In genomic region chr12:53190108-53190729, GRCh38 we compare ENCODE assay signal across 8 cellular contexts. TPM values are rescaled to one million over a fixed set of nuclear protein-coding genes. Genes with fewer than 3 reads are reported as not detected.
A peak's percentile ranks its signal among the peaks of the same experiment; 100 is the strongest.
DNase-seq lines count a peak whose midpoint lies in the region; ATAC-seq and TF ChIP-seq lines count a peak whose summit lies in the region.

No MANE protein-coding gene starts in this region.

- H3K27ac ChIP-seq in liver (ENCODE audit: low read depth in 1 of 2, low read length in 2 of 2) (no peak overlapping the region), suprapubic skin (no peak overlapping the region)

- no peak overlapping the region for H3K9ac ChIP-seq in liver (ENCODE audit: low read depth in 1 of 2, low read length in 2 of 2)

- TF ChIP-seq POLR2A in suprapubic skin (IDR thresholded peaks at IDR 0.05): no peak

- H3K4me1 ChIP-seq in liver (ENCODE audit: control insufficient read depth in 4 of 4, insufficient read depth in 4 of 4, low read length in 3 of 4) (peaks cover 0 to 42% (median 32%) of the 10 kb centered on the region in 4 donors), suprapubic skin (peaks cover 8% of the 10 kb centered on the region)

- H3K36me3 ChIP-seq in liver (ENCODE audit: control insufficient read depth in 4 of 4, insufficient read depth in 3 of 4, low read depth in 1 of 4, low read length in 3 of 4): peaks cover 2 to 46% (median 38%) of the 10 kb centered on the region in 4 donors
- H3K36me3 ChIP-seq in suprapubic skin: peaks cover 40% of the 10 kb centered on the region

- ATAC-seq in HG02885 (IDR thresholded peaks at IDR 0.05; ENCODE audit: poor library complexity, unreplicated experiment) (peak; percentile 63), HG02870 (IDR thresholded peaks at IDR 0.05; ENCODE audit: unreplicated experiment) (no peak)

- 40% methylated on average over 14 of the region's 14 CpGs for WGBS in liver
- WGBS in suprapubic skin: 59% methylated on average over 14 of the region's 14 CpGs

- H3K4me3 ChIP-seq in liver (ENCODE audit: low read depth in 1 of 3, low read length in 3 of 3) (no peak overlapping the region), suprapubic skin (no peak overlapping the region)

- H3K9me3 ChIP-seq in liver (ENCODE audit: control insufficient read depth in 4 of 4, low read length in 3 of 4) (no peaks in the 10 kb centered on the region), suprapubic skin (no peaks in the 10 kb centered on the region)

- no peak for TF ChIP-seq EP300 in suprapubic skin (IDR thresholded peaks at IDR 0.05)

- peak; percentile 70 to 84 for TF ChIP-seq RAD21 in liver (IDR thresholded peaks at IDR 0.05)

- DNase-seq in GM03348 (ENCODE audit: low spot score) (peak; percentile 87), T1000 (lab: John Stamatoyannopoulos, UW) (peak; percentile 36), suprapubic skin (ENCODE audit: low spot score in 2 of 2) (peak in 1 of 2 donors; percentile 79), cerebellar nuclear complex (lab: John Stamatoyannopoulos, UW) (no peak)
- peak; percentile 41 for DNase-seq in central memory CD4-positive, alpha-beta T cell

- TF ChIP-seq CTCF in liver (IDR thresholded peaks at IDR 0.05; ENCODE audit: low read depth, low read length, missing input control) (peak; percentile 71), suprapubic skin (IDR thresholded peaks at IDR 0.05) (peak; percentile 40 to 74)

- H3K27me3 ChIP-seq in liver (ENCODE audit: control insufficient read depth in 4 of 4, insufficient read depth in 4 of 4, low read length in 3 of 4) (no peaks in the 10 kb centered on the region), suprapubic skin (no peaks in the 10 kb centered on the region)

TF ChIP-seq in liver, 16 proteins besides CTCF, POLR2A, EP300 and RAD21:
- TF ChIP-seq ZBTB33 (IDR thresholded peaks at IDR 0.05) (no peak), FOXA2 (IDR thresholded peaks at IDR 0.05) (no peak), NR2F2 (IDR thresholded peaks at IDR 0.05) (no peak), RXRA (IDR thresholded peaks at IDR 0.05) (no peak), EGR1 (IDR thresholded peaks at IDR 0.05; ENCODE audit: low read depth in 2 of 2) (no peak), MAX (IDR thresholded peaks at IDR 0.05) (no peak), GABPA (IDR thresholded peaks at IDR 0.05 in 1 of 2, conservative IDR thresholded peaks at IDR 0.05 in 1 of 2) (no peak), JUND (IDR thresholded peaks at IDR 0.05) (no peak), HNF4G (IDR thresholded peaks at IDR 0.05) (no peak), TAF1 (conservative IDR thresholded peaks at IDR 0.05) (no peak)

RNA-seq across cellular contexts. Expression of gene CSAD, which starts 9.5 kb away (rescaled TPM):
- total RNA-seq in liver: 10 to 100 TPM in 1 of 2 donors, 1 to 10 TPM in 1; 4.4 to 37.1 TPM
- 10 to 100 TPM; 33.1 to 41.5 TPM for polyA plus RNA-seq in liver
- 100 to 1,000 TPM in 1 of 4 donors, 10 to 100 TPM in 3; 35.6 to 175 (median 56.7) TPM for total RNA-seq in suprapubic skin

RNA-seq across cellular contexts. Expression of gene ZNF740, which starts 9.7 kb away (rescaled TPM):
- total RNA-seq in liver (10 to 100 TPM in 1 of 2 donors, 1 to 10 TPM in 1; 8.4 to 14.4 TPM), suprapubic skin (10 to 100 TPM in 3 of 4 donors, 1 to 10 TPM in 1; 5.9 to 38.9 (median 15.2) TPM)
- polyA plus RNA-seq in liver: 1 to 10 TPM; 1.4 to 4.3 TPM

RNA-seq across cellular contexts. Expression of gene ITGB7, which starts 16.8 kb away (rescaled TPM):
- total RNA-seq in liver (1 to 10 TPM; 1.7 to 1.8 TPM), suprapubic skin (10 to 100 TPM in 1 of 4 donors, 1 to 10 TPM in 3; 2.9 to 29.1 (median 6.8) TPM)
- polyA plus RNA-seq in liver: 1 to 10 TPM; 2.4 TPM

RNA-seq across cellular contexts. Expression of gene RARG, which starts 41.8 kb away (rescaled TPM):
- total RNA-seq in liver (1 to 10 TPM; 2.7 to 3.1 TPM), suprapubic skin (100 to 1,000 TPM; 140 to 198 (median 172) TPM)
- polyA plus RNA-seq in liver: 1 to 10 TPM; 1.7 to 2.7 TPM

Comparison
In these comparisons a context has a peak if more than half of its experiments do, and no peak if none do; other contexts are left out.
1. DNase-seq: peak in GM03348 (single experiment), T1000 (single experiment) and central memory CD4-positive, alpha-beta T cell (single experiment); none in cerebellar nuclear complex (0 of 2).